ENCODE assay signal across 1 cellular context in genomic region chr14:100239840-100240724, GRCh38.
TF ChIP-seq lines count a peak whose summit lies in the region.

No MANE protein-coding gene starts in this region.

TF ChIP-seq in IMR-90, 13 proteins besides CTCF, POLR2A, EP300 and RAD21 (continued from another document):
- TF ChIP-seq BHLHE40 (IDR thresholded peaks at IDR 0.05; ENCODE audit: low read depth, low read length) (peak; percentile 85), FOS (IDR thresholded peaks at IDR 0.05; ENCODE audit: low read depth, low read length) (no peak), MXI1 (IDR thresholded peaks at IDR 0.05; ENCODE audit: borderline replicate concordance, low read depth, low read length) (peak; percentile 86), CHD1 (IDR thresholded peaks at IDR 0.05; ENCODE audit: low read depth, low read length) (no peak; the same call in 1 of the 2 replicates)
TF ChIP-seq in IMR-90: peak in this region for 4.
